9 cellular contexts compared by ENCODE assay signal in genomic region chr11:73217810-73218105, GRCh38. TPM values are rescaled to one million over a fixed set of nuclear protein-coding genes. Genes with fewer than 3 reads are reported as not detected.
A peak's percentile ranks its signal among the peaks of the same experiment; 100 is the strongest.
DNase-seq lines count a peak whose midpoint lies in the region; ATAC-seq and TF ChIP-seq lines count a peak whose summit lies in the region.
"Had no signal": no experiment of that assay in that cellular context is flagged by ENCODE, and none has a peak within 500 bp of the region (broad histone marks: within the 10 kb centered on the region; RNA-seq: fewer than 3 reads in every experiment).

No MANE protein-coding gene starts in this region.

- H3K4me3 ChIP-seq in epithelial cell of proximal tubule (ENCODE audit: low read depth, low read length): peak overlapping the region; percentile 69

- ATAC-seq in stimulated activated naive CD8-positive, alpha-beta T cell treated with anti-CD3 and anti-CD28 coated beads, Interleukin-15, Interleukin-2, amounts not matched to agents 100 U/mL and 50 U/mL, for 24 hours: no peak
- ATAC-seq in GM19397 (IDR thresholded peaks at IDR 0.05; ENCODE audit: unreplicated experiment) (no peak), HG03378 (IDR thresholded peaks at IDR 0.05; ENCODE audit: unreplicated experiment) (no peak)

- no peaks in the 10 kb centered on the region for H3K36me3 Mint-ChIP-seq in stimulated activated naive CD8-positive, alpha-beta T cell treated with anti-CD3 and anti-CD28 coated beads, Interleukin-15, Interleukin-2, amounts not matched to agents 100 ng/mL and 50 ng/mL, for 24 hours (ENCODE audit: low read depth)
- no peaks in the 10 kb centered on the region for H3K36me3 Mint-ChIP-seq in nephron progenitor cell (ENCODE audit: low read depth)

- no peak overlapping the region for H3K27ac Mint-ChIP-seq in stimulated activated naive CD8-positive, alpha-beta T cell treated with anti-CD3 and anti-CD28 coated beads, Interleukin-15, Interleukin-2, amounts not matched to agents 100 ng/mL and 50 ng/mL, for 24 hours
- H3K27ac Mint-ChIP-seq in nephron progenitor cell: no peak overlapping the region

- DNase-seq in stimulated activated naive CD8-positive, alpha-beta T cell treated with anti-CD3 and anti-CD28 coated beads, Interleukin-15, Interleukin-2, amounts not matched to agents 100 U/mL and 50 U/mL, for 24 hours: no peak
- DNase-seq in epithelial cell of proximal tubule (ENCODE audit: low read depth) (no peak), nephron progenitor cell (no peak), AML-193 (lab: John Stamatoyannopoulos, UW) (no peak), SW480 (ENCODE audit: low spot score) (no peak)
- DNase-seq: NK-92 treated with Interleukin-12 subunit alpha and Interleukin-12 subunit beta, amount 100 ng/mL, for 24 hours had no signal

- H3K4me3 Mint-ChIP-seq in stimulated activated naive CD8-positive, alpha-beta T cell treated with anti-CD3 and anti-CD28 coated beads, Interleukin-15, Interleukin-2, amounts not matched to agents 100 ng/mL and 50 ng/mL, for 24 hours: peak overlapping the region; percentile 43
- peak overlapping the region; percentile 81 for H3K4me3 Mint-ChIP-seq in nephron progenitor cell

- no peaks in the 10 kb centered on the region for H3K9me3 Mint-ChIP-seq in stimulated activated naive CD8-positive, alpha-beta T cell treated with anti-CD3 and anti-CD28 coated beads, Interleukin-15, Interleukin-2, amounts not matched to agents 100 ng/mL and 50 ng/mL, for 24 hours
- no peaks in the 10 kb centered on the region for H3K9me3 Mint-ChIP-seq in nephron progenitor cell

- peaks cover 23% of the 10 kb centered on the region for H3K27me3 Mint-ChIP-seq in stimulated activated naive CD8-positive, alpha-beta T cell treated with anti-CD3 and anti-CD28 coated beads, Interleukin-15, Interleukin-2, amounts not matched to agents 100 ng/mL and 50 ng/mL, for 24 hours
- peaks cover 46% of the 10 kb centered on the region for H3K27me3 Mint-ChIP-seq in nephron progenitor cell (ENCODE audit: low read depth, poor library complexity)

- no peak for TF ChIP-seq CTCF in epithelial cell of proximal tubule (conservative IDR thresholded peaks at IDR 0.05; ENCODE audit: low read depth, low read length)
- TF ChIP-seq CTCF in nephron progenitor cell (IDR thresholded peaks at IDR 0.05): no peak

- H3K4me1 Mint-ChIP-seq in stimulated activated naive CD8-positive, alpha-beta T cell treated with anti-CD3 and anti-CD28 coated beads, Interleukin-15, Interleukin-2, amounts not matched to agents 100 ng/mL and 50 ng/mL, for 24 hours (ENCODE audit: low read depth): no peaks in the 10 kb centered on the region
- peaks cover 63% of the 10 kb centered on the region for H3K4me1 Mint-ChIP-seq in nephron progenitor cell

RNA-seq across cellular contexts. Expression of gene P2RY2, which starts 0.3 kb away (rescaled TPM):
- total RNA-seq in epithelial cell of proximal tubule: 1.1 and 5.4 TPM in 2 replicates

RNA-seq across cellular contexts. Expression of gene P2RY6, which starts 54.4 kb away (rescaled TPM):
- total RNA-seq in epithelial cell of proximal tubule: 3.7 and 4.0 TPM in 2 replicates
